11 cellular contexts compared by ENCODE assay signal in the genomic region with DNA sequence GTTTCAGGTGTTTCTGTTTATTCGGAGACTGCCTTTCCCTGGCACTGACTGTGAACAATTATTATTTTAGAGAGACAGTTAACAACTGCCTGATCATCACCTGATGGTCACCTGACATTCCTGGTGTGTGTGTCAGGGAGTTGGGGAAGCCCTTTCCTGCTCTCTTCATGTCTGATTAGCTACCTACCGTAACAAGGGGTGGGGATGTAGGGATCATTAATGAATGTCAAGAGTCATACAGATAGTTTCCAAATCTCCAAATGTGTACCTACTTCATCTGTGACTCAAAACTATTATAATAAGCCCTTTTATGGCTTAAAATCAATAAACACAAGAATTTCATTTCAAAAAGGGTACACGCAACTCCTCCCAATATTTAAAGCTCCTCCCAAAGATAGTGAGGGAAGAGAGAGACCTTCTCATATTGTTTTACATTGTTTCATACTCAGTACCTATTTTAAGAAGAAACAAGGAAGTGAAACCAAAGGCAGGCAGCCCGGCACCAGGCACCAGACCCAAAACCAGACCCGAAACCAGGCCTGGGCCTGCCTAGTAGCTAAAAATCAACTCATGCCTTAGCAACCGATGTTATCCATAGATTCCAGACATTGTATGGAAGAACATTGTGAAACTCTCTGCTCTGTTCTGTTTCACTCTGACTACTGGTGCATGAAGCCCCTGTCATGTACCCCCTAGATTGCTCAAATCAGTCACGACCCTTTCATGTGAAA.
DNase-seq lines count a peak whose midpoint lies in the region; ATAC-seq, FAIRE-seq and TF ChIP-seq lines count a peak whose summit lies in the region.
"Had no signal": no experiment of that assay in that cellular context is flagged by ENCODE, and none has a peak within 500 bp of the region (broad histone marks: within the 10 kb centered on the region; RNA-seq: fewer than 3 reads in every experiment).

No MANE protein-coding gene starts in this region.

- FAIRE-seq in kidney (lab: Jason Lieb, UNC): no peak

- H3K9me3 ChIP-seq in Karpas-422 (ENCODE audit: low read length): no peaks in the 10 kb centered on the region
- no peaks in the 10 kb centered on the region for H3K9me3 ChIP-seq in naive thymus-derived CD4-positive, alpha-beta T cell (ENCODE audit: control insufficient read depth in 2 of 3, low read length in 3 of 3)
- no peaks in the 10 kb centered on the region for H3K9me3 ChIP-seq in kidney (ENCODE audit: control insufficient read depth in 1 of 2, low read length in 2 of 2)
- H3K9me3 ChIP-seq: heart left ventricle, stomach had no signal

- CTCF ChIA-PET in naive thymus-derived CD4-positive, alpha-beta T cell (lab: Charles Lee): no interaction called here

- 0 out of 2 replicates have a peak overlapping the region, but pooled peaks have one; percentile 55 for H2AFZ ChIP-seq in Karpas-422 (ENCODE audit: low read length)

- no peaks in the 10 kb centered on the region for H3K9me2 ChIP-seq in Karpas-422 (replicated peaks; ENCODE audit: insufficient read depth, low read length)

- peak; percentile 67 for ATAC-seq in GM18909 (IDR thresholded peaks at IDR 0.05; ENCODE audit: poor library complexity, unreplicated experiment)
- peak; percentile 66 for ATAC-seq in HG02759 (IDR thresholded peaks at IDR 0.05; ENCODE audit: unreplicated experiment)
- peak; percentile 20 for ATAC-seq in naive thymus-derived CD4-positive, alpha-beta T cell
- ATAC-seq: heart left ventricle had no signal

- H3K4me3 Mint-ChIP-seq in naive thymus-derived CD4-positive, alpha-beta T cell: no peak overlapping the region
- H3K4me3 Mint-ChIP-seq in osteocyte (ENCODE audit: unreplicated experiment): no peak overlapping the region

- POLR2A ChIA-PET in naive thymus-derived CD4-positive, alpha-beta T cell (lab: Charles Lee): no interaction called here

- peaks cover 0 to 2% (median 0%) of the 10 kb centered on the region in 11 donors for H3K9me3 Mint-ChIP-seq in naive thymus-derived CD4-positive, alpha-beta T cell
- no peaks in the 10 kb centered on the region for H3K9me3 Mint-ChIP-seq in osteocyte (ENCODE audit: unreplicated experiment)

- no peak for TF ChIP-seq CTCF in osteocyte (IDR thresholded peaks at IDR 0.05)
- no peak for TF ChIP-seq CTCF in kidney (IDR thresholded peaks at IDR 0.05; ENCODE audit: borderline replicate concordance, extremely low read depth, insufficient read depth)
- TF ChIP-seq CTCF in GM20000 (IDR thresholded peaks at IDR 0.05; ENCODE audit: extremely low read depth, missing control alignments): no peak

- peak overlapping the region; percentile 69 for H3K4me2 ChIP-seq in Karpas-422 (ENCODE audit: low read depth, low read length, poor library complexity, severe bottlenecking)

- H4K20me1 ChIP-seq in Karpas-422 (ENCODE audit: insufficient read depth, low read depth, low read length): no peaks in the 10 kb centered on the region

- peaks cover 0 to 7% (median 0%) of the 10 kb centered on the region in 5 donors for H3K27me3 Mint-ChIP-seq in naive thymus-derived CD4-positive, alpha-beta T cell
- no peaks in the 10 kb centered on the region for H3K27me3 Mint-ChIP-seq in osteocyte (ENCODE audit: unreplicated experiment)

- H3K9ac ChIP-seq in Karpas-422 (ENCODE audit: low read length) (peak overlapping the region; percentile 53), kidney (ENCODE audit: low read length in 2 of 2) (no peak overlapping the region)

- H3K4me3 ChIP-seq in Karpas-422 (ENCODE audit: low read length): peak overlapping the region; percentile 48
- H3K4me3 ChIP-seq in naive thymus-derived CD4-positive, alpha-beta T cell (ENCODE audit: low read length): no peak overlapping the region
- no peak overlapping the region for H3K4me3 ChIP-seq in kidney (ENCODE audit: low read length in 2 of 2)
- H3K4me3 ChIP-seq: heart left ventricle, stomach had no signal

- DNase-seq in Karpas-422 (peak; percentile 88), osteocyte (ENCODE audit: extremely low spot score, unreplicated experiment) (no peak), kidney (no peak), GM20000 (ENCODE audit: low spot score) (no peak)
- DNase-seq in naive thymus-derived CD4-positive, alpha-beta T cell: no peak
- no peak for DNase-seq in activated CD4-positive, alpha-beta T cell treated with anti-CD3 and anti-CD28 coated beads, Interleukin-2, amount 50 U/mL, for 4 hours
- DNase-seq: NCI-H1092, stomach had no signal

- H3K27ac ChIP-seq in Karpas-422 (ENCODE audit: low read length) (peak overlapping the region; percentile 90), kidney (ENCODE audit: low read depth in 2 of 2, low read length in 2 of 2) (no peak overlapping the region)
- no peak overlapping the region for H3K27ac ChIP-seq in naive thymus-derived CD4-positive, alpha-beta T cell (ENCODE audit: low read depth, low read length)
- H3K27ac ChIP-seq: heart left ventricle had no signal

- H3K27ac Mint-ChIP-seq in naive thymus-derived CD4-positive, alpha-beta T cell: no peak overlapping the region
- no peak overlapping the region for H3K27ac Mint-ChIP-seq in osteocyte (ENCODE audit: unreplicated experiment)

- H3K36me3 ChIP-seq in Karpas-422 (ENCODE audit: insufficient read depth, low read length) (peaks cover 1% of the 10 kb centered on the region; the same call in 1 of the 2 replicates), kidney (ENCODE audit: control insufficient read depth in 1 of 2, insufficient read depth in 2 of 2, low read length in 2 of 2) (no peaks in the 10 kb centered on the region)
- no peaks in the 10 kb centered on the region for H3K36me3 ChIP-seq in naive thymus-derived CD4-positive, alpha-beta T cell (ENCODE audit: control insufficient read depth in 2 of 3, insufficient read depth in 3 of 3, low read length in 3 of 3)
- H3K36me3 ChIP-seq: heart left ventricle, stomach had no signal

- H3K27me3 ChIP-seq in Karpas-422 (ENCODE audit: low read length): no peaks in the 10 kb centered on the region
- peaks cover 0 to 2% of the 10 kb centered on the region in 2 donors for H3K27me3 ChIP-seq in naive thymus-derived CD4-positive, alpha-beta T cell (ENCODE audit: control insufficient read depth in 2 of 2, insufficient read depth in 2 of 2, low read length in 2 of 2)
- H3K27me3 ChIP-seq: heart left ventricle, stomach had no signal

- H3K4me1 Mint-ChIP-seq in naive thymus-derived CD4-positive, alpha-beta T cell: no peaks in the 10 kb centered on the region
- H3K4me1 Mint-ChIP-seq in osteocyte (ENCODE audit: unreplicated experiment): peaks cover 4% of the 10 kb centered on the region

- intact Hi-C loops in naive thymus-derived CD4-positive, alpha-beta T cell (cut with micrococcal nuclease): no loop called here
- intact Hi-C loops in kidney (cut with DNase I): no loop called here

- no peaks in the 10 kb centered on the region for H3K36me3 Mint-ChIP-seq in naive thymus-derived CD4-positive, alpha-beta T cell
- no peaks in the 10 kb centered on the region for H3K36me3 Mint-ChIP-seq in osteocyte (ENCODE audit: unreplicated experiment)

- H3K79me2 ChIP-seq in Karpas-422 (ENCODE audit: low read length): no peaks in the 10 kb centered on the region

- H3K4me1 ChIP-seq in Karpas-422 (ENCODE audit: low read length): peaks cover 80% of the 10 kb centered on the region
- H3K4me1 ChIP-seq in naive thymus-derived CD4-positive, alpha-beta T cell (ENCODE audit: control insufficient read depth in 2 of 2, insufficient read depth in 2 of 2, low read length in 2 of 2): no peaks in the 10 kb centered on the region
- H3K4me1 ChIP-seq in kidney (ENCODE audit: control insufficient read depth in 1 of 2, insufficient read depth in 1 of 2, low read depth in 1 of 2, low read length in 2 of 2): no peaks in the 10 kb centered on the region
- H3K4me1 ChIP-seq: heart left ventricle, stomach had no signal
